ENCODE assay signal across 15 cellular contexts in the genomic region with DNA sequence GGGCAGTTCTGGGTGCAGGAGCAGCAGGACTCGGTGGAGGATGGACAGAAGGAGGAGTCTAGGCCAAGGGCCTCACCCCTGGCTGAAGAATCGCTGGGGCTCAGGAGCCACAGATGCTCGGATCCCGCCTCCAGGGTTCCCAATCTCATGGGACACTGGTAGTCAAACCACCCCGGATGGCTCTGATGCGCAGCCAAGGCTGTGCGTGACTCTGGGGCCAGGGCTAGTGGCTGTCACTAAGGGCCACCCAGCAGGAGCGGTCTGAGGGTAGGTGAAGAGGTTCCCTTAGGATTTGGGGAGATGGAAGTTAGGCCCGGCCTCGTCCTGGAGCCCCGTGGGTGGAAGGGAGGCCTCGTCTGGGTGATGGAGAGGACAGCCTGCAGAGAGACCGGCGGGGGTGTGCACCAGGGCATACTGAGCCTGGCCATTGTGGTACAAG.
DNase-seq lines count a peak whose midpoint lies in the region; ATAC-seq, FAIRE-seq and TF ChIP-seq lines count a peak whose summit lies in the region.
"Had no signal": no experiment of that assay in that cellular context is flagged by ENCODE, and none has a peak within 500 bp of the region (broad histone marks: within the 10 kb centered on the region; RNA-seq: fewer than 3 reads in every experiment).

No MANE protein-coding gene starts in this region.

- no peak for FAIRE-seq in H1 (lab: Jason Lieb, UNC)
- FAIRE-seq: GM12892 had no signal

- ATAC-seq in stimulated activated naive CD8-positive, alpha-beta T cell treated with anti-CD3 and anti-CD28 coated beads, Interleukin-15, amount 100 ng/mL, for 72 hours = no peak
- ATAC-seq in GM21619 (IDR thresholded peaks at IDR 0.05; ENCODE audit: unreplicated experiment) = no peak
- no peak for ATAC-seq in GM19467 (IDR thresholded peaks at IDR 0.05; ENCODE audit: unreplicated experiment)

- H4K91ac ChIP-seq in H1 (replicated peaks; ENCODE audit: insufficient read length, low read length) = no peak overlapping the region

- no peak for TF ChIP-seq POLR2A in H1 (IDR thresholded peaks at IDR 0.05; ENCODE audit: control extremely low read depth in 1 of 2, low read depth in 2 of 2, low read length in 2 of 2)

- H3K4me3 ChIP-seq in H1 (ENCODE audit: extremely low read depth in 1 of 4, insufficient read depth in 2 of 4, low read depth in 3 of 4, low read length in 4 of 4) = no peak overlapping the region

- TF ChIP-seq EP300 in H1 (IDR thresholded peaks at IDR 0.05; ENCODE audit: borderline replicate concordance in 1 of 2, low read depth in 2 of 2, low read length in 2 of 2) = no peak

- no peaks in the 10 kb centered on the region for H3K23me2 ChIP-seq in H1 (ENCODE audit: low read depth, low read length)

- H3K27me3 Mint-ChIP-seq in stimulated activated naive CD8-positive, alpha-beta T cell treated with anti-CD3 and anti-CD28 coated beads, Interleukin-15, Interleukin-2, amounts not matched to agents 100 ng/mL and 50 ng/mL, for 24 hours = no peaks in the 10 kb centered on the region
- H3K27me3 Mint-ChIP-seq in stimulated activated naive CD8-positive, alpha-beta T cell treated with anti-CD3 and anti-CD28 coated beads, Interleukin-15, amount 100 ng/mL, for 72 hours = no peaks in the 10 kb centered on the region

- H3K4me1 ChIP-seq in H1 (replicated peaks in 1 of 4; ENCODE audit: control insufficient read depth in 3 of 4, insufficient read depth in 4 of 4, low read length in 3 of 4) = no peaks in the 10 kb centered on the region

- POLR2A ChIA-PET in H1 (lab: Charles Lee; ENCODE audit: partially characterized antibody) = no interaction called here

- no peak overlapping the region for H2BK15ac ChIP-seq in H1 (ENCODE audit: low read length)

- no peak overlapping the region for H3K23ac ChIP-seq in H1 (ENCODE audit: insufficient read length)

- no peak overlapping the region for H2BK12ac ChIP-seq in H1 (ENCODE audit: low read depth, low read length)

- no peak overlapping the region for H4K5ac ChIP-seq in H1 (ENCODE audit: insufficient read length, low read depth, low read length)

- no peaks in the 10 kb centered on the region for H3K9me3 ChIP-seq in H1 (ENCODE audit: insufficient read depth in 2 of 2, low read depth in 1 of 2, low read length in 1 of 2)

- peaks cover 0 to 3% of the 10 kb centered on the region in 2 experiments for H4K20me1 ChIP-seq in H1 (replicated peaks in 1 of 2; ENCODE audit: control insufficient read depth in 1 of 2, insufficient read depth in 2 of 2, low read length in 2 of 2)

- H3K36me3 Mint-ChIP-seq in stimulated activated naive CD8-positive, alpha-beta T cell treated with anti-CD3 and anti-CD28 coated beads, Interleukin-15, Interleukin-2, amounts not matched to agents 100 ng/mL and 50 ng/mL, for 24 hours (ENCODE audit: low read depth) = peaks cover 40% of the 10 kb centered on the region

- H3K79me1 ChIP-seq in H1 (ENCODE audit: low read depth, low read length) = peaks cover 5% of the 10 kb centered on the region; the same call in 1 of the 2 replicates

- H3K27ac Mint-ChIP-seq in stimulated activated naive CD8-positive, alpha-beta T cell treated with anti-CD3 and anti-CD28 coated beads, Interleukin-15, Interleukin-2, amounts not matched to agents 100 ng/mL and 50 ng/mL, for 24 hours = peak overlapping the region; percentile 21
- H3K27ac Mint-ChIP-seq in stimulated activated naive CD8-positive, alpha-beta T cell treated with anti-CD3 and anti-CD28 coated beads, Interleukin-15, amount 100 ng/mL, for 72 hours = peak overlapping the region in 1 of 2 donors; percentile 72

- no peak overlapping the region for H3K18ac ChIP-seq in H1 (ENCODE audit: extremely low read depth, low read length)

- no peak overlapping the region for H3K4ac ChIP-seq in H1 (replicated peaks; ENCODE audit: insufficient read length, low read depth, low read length)

- H2AFZ ChIP-seq in H1 (ENCODE audit: low read length) = no peak overlapping the region

- H3K4me2 ChIP-seq in H1 (ENCODE audit: insufficient read depth in 1 of 2, low read depth in 2 of 2, low read length in 2 of 2) = no peak overlapping the region

- no peak for TF ChIP-seq CTCF in H1 (IDR thresholded peaks at IDR 0.05; ENCODE audit: control extremely low read depth in 1 of 3, insufficient read depth in 1 of 3, low read depth in 1 of 3, low read length in 3 of 3)

- H3K27ac ChIP-seq in H1 (ENCODE audit: low read depth, low read length) = no peak overlapping the region

- H3K9me3 Mint-ChIP-seq in stimulated activated naive CD8-positive, alpha-beta T cell treated with anti-CD3 and anti-CD28 coated beads, Interleukin-15, Interleukin-2, amounts not matched to agents 100 ng/mL and 50 ng/mL, for 24 hours = no peaks in the 10 kb centered on the region
- H3K9me3 Mint-ChIP-seq in stimulated activated naive CD8-positive, alpha-beta T cell treated with anti-CD3 and anti-CD28 coated beads, Interleukin-15, amount 100 ng/mL, for 72 hours = no peaks in the 10 kb centered on the region

- no peak overlapping the region for H3K14ac ChIP-seq in H1 (ENCODE audit: insufficient read length)

- H4K8ac ChIP-seq in H1 (ENCODE audit: extremely low read depth, insufficient read depth, low read length) = peak overlapping the region; percentile 1; the same call in 1 of the 2 replicates

- intact Hi-C loops in posterior vena cava (cut with DNase I) = no loop called here

- no peaks in the 10 kb centered on the region; a peak in 1 of 8 replicates for H3K36me3 ChIP-seq in H1 (ENCODE audit: control insufficient read depth in 2 of 4, insufficient read depth in 4 of 4, low read length in 3 of 4)

- H3K27me3 ChIP-seq in H1 (replicated peaks in 1 of 4; ENCODE audit: control insufficient read depth in 3 of 4, extremely low read depth in 1 of 4, insufficient read depth in 3 of 4, low read length in 3 of 4) = no peaks in the 10 kb centered on the region

- CTCF ChIA-PET in H1 (lab: Charles Lee; ENCODE audit: partially characterized antibody) = no interaction called here

- no peak overlapping the region for H2BK120ac ChIP-seq in H1 (replicated peaks; ENCODE audit: low read depth, low read length)

- TF ChIP-seq RAD21 in H1 (IDR thresholded peaks at IDR 0.05 in 1 of 2, conservative IDR thresholded peaks at IDR 0.05 in 1 of 2; ENCODE audit: low read depth in 2 of 2, low read length in 2 of 2) = no peak

- H2AK5ac ChIP-seq in H1 (ENCODE audit: low read depth, low read length) = no peak overlapping the region

- H3K4me1 Mint-ChIP-seq in stimulated activated naive CD8-positive, alpha-beta T cell treated with anti-CD3 and anti-CD28 coated beads, Interleukin-15, Interleukin-2, amounts not matched to agents 100 ng/mL and 50 ng/mL, for 24 hours (ENCODE audit: low read depth) = peaks cover 25% of the 10 kb centered on the region
- H3K4me1 Mint-ChIP-seq in stimulated activated naive CD8-positive, alpha-beta T cell treated with anti-CD3 and anti-CD28 coated beads, Interleukin-15, amount 100 ng/mL, for 72 hours = peaks cover 22% of the 10 kb centered on the region

- no peak for DNase-seq in stimulated activated naive CD8-positive, alpha-beta T cell treated with anti-CD3 and anti-CD28 coated beads, Interleukin-15, amount 100 ng/mL, for 72 hours
- DNase-seq in H1 (ENCODE audit: low read depth in 1 of 2, low spot score in 2 of 2) (no peak), posterior vena cava (ENCODE audit: low spot score) (peak; percentile 76), NCI-H345 treated with DMSO at 0.1 percent for 48 hours (lab: John Stamatoyannopoulos, UW; ENCODE audit: unreplicated experiment) (no peak)
- DNase-seq: ACHN, AML-193, COR-L47, NCI-H187 treated with DMSO at 0.1 percent for 48 hours, NCI-H446, NCI-H69, SIG-M5 had no signal

- no peak overlapping the region for H2BK20ac ChIP-seq in H1 (ENCODE audit: low read length)

- WGBS in H1 (ENCODE audit: extremely low coverage in 1 of 2, insufficient coverage in 1 of 2, insufficient read length in 1 of 2, insufficient replicate concordance in 2 of 2, low coverage in 1 of 2, low lambda C conversion rate in 2 of 2, missing lambda C conversion rate in 1 of 2), 2 experiments = 91% methylated on average over 14 of the region's 14 CpGs; no CpG with 5 or more reads in 1 of the 2 experiments

- no peak overlapping the region for H3K9ac ChIP-seq in H1 (replicated peaks in 1 of 4; ENCODE audit: extremely low read depth in 1 of 4, low read depth in 3 of 4, low read length in 3 of 4)

- no peak overlapping the region for H3K56ac ChIP-seq in H1 (replicated peaks; ENCODE audit: insufficient read length, low read depth, low read length)

- no peak overlapping the region for H3K4me3 Mint-ChIP-seq in stimulated activated naive CD8-positive, alpha-beta T cell treated with anti-CD3 and anti-CD28 coated beads, Interleukin-15, Interleukin-2, amounts not matched to agents 100 ng/mL and 50 ng/mL, for 24 hours
- H3K4me3 Mint-ChIP-seq in stimulated activated naive CD8-positive, alpha-beta T cell treated with anti-CD3 and anti-CD28 coated beads, Interleukin-15, amount 100 ng/mL, for 72 hours = no peak overlapping the region

- H3K79me2 ChIP-seq in H1 (ENCODE audit: control insufficient read depth in 1 of 2, insufficient read depth in 2 of 2, low read length in 2 of 2) = no peaks in the 10 kb centered on the region

- no peak overlapping the region; the same call in 1 of the 2 replicates for H2BK5ac ChIP-seq in H1 (ENCODE audit: low read depth, low read length)

TF ChIP-seq in H1, 55 proteins besides CTCF, POLR2A, EP300 and RAD21 (continues in another document):
- TF ChIP-seq POLR2AphosphoS5 (IDR thresholded peaks at IDR 0.05; ENCODE audit: low read depth, low read length) = no peak
- no peak for TF ChIP-seq SIN3A (conservative IDR thresholded peaks at IDR 0.05 in 1 of 2, IDR thresholded peaks at IDR 0.05 in 1 of 2; ENCODE audit: low read depth in 1 of 2, low read length in 2 of 2)
- TF ChIP-seq SAP30 (IDR thresholded peaks at IDR 0.05; ENCODE audit: insufficient read depth, insufficient replicate concordance, low read length) = no peak
- TF ChIP-seq E2F6 (IDR thresholded peaks at IDR 0.05) = no peak
